ENCODE assay signal across 8 cellular contexts in the genomic region with DNA sequence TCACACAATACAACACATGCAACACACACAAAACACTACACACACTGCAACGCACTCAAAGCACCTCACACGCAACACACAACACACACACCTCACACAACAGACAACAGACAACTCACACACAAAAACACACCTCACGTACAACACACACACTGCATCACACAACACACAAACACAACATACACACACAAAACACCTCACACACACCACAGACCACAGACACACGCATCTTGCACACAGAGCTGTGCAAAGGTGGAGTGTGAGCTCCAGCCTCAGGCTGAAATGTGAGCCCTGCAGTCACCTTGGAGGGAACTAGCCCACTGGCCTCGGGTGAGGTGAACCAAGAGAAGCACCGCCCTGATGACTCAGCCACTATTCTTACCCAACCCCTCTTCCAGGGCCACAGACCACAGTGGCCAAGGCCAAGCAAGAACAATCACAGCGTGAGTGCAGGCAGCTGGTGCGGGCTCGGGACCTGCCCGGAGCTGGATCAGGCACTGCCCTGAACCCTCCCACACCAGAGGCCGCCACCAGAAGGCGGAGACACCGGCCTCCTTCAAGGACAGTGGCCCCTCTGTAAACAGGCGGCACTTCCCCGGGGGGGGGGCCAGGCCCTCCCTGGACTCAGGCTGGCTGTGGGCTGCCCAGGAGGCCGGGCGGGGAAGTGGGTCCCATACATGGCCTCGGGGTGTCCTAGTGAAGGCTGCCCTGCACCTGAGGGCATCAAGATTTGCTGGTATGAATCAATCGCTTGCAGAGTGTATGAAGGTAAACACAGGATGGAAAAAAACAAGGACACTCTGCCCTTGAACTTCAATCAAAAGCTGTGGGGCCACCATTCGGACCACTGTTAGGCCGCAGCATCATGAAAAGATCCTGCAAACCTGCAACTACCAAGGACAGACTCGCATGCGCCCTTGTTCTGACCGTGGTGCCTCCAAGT.
DNase-seq lines count a peak whose midpoint lies in the region; ATAC-seq and TF ChIP-seq lines count a peak whose summit lies in the region.

No MANE protein-coding gene starts in this region.

- no peaks in the 10 kb centered on the region for H3K9me3 Mint-ChIP-seq in activated naive CD4-positive, alpha-beta T cell treated with anti-CD3 and anti-CD28 coated beads, Interleukin-2, amount 50 U/mL, for 72 hours

- no peak overlapping the region for H3K27ac Mint-ChIP-seq in activated naive CD4-positive, alpha-beta T cell treated with anti-CD3 and anti-CD28 coated beads, Interleukin-2, amount 50 U/mL, for 72 hours

- H3K4me3 ChIP-seq in Karpas-422 (ENCODE audit: low read length) (no peak overlapping the region), left ventricle myocardium inferior (peak overlapping the region; percentile 32), sigmoid colon (no peak overlapping the region)

- TF ChIP-seq CTCF in VCaP (conservative IDR thresholded peaks at IDR 0.05), result no peak
- TF ChIP-seq CTCF in left ventricle myocardium inferior (IDR thresholded peaks at IDR 0.05; ENCODE audit: borderline replicate concordance), result peak; percentile 48
- TF ChIP-seq CTCF in sigmoid colon (IDR thresholded peaks at IDR 0.05), result no peak

- H3K4me2 ChIP-seq in Karpas-422 (ENCODE audit: low read depth, low read length, poor library complexity, severe bottlenecking), result no peak overlapping the region

- H3K9me3 ChIP-seq in Karpas-422 (ENCODE audit: low read length) (no peaks in the 10 kb centered on the region), left ventricle myocardium inferior (replicated peaks) (no peaks in the 10 kb centered on the region), sigmoid colon (no peaks in the 10 kb centered on the region)

- peak in 1 of 2 donors; percentile 13 for TF ChIP-seq POLR2A in sigmoid colon (IDR thresholded peaks at IDR 0.05)

- peaks cover 35% of the 10 kb centered on the region for H3K4me1 ChIP-seq in Karpas-422 (ENCODE audit: low read length)
- peaks cover 58% of the 10 kb centered on the region for H3K4me1 ChIP-seq in left ventricle myocardium inferior
- H3K4me1 ChIP-seq in sigmoid colon, result peaks cover 0 to 34% (median 17%) of the 10 kb centered on the region in 4 donors

- peak in 1 of 2 donors; percentile 11 for DNase-seq in activated naive CD4-positive, alpha-beta T cell treated with anti-CD3 and anti-CD28 coated beads, Interleukin-2, amount 50 U/mL, for 72 hours (ENCODE audit: low spot score in 2 of 2)
- no peak for DNase-seq in activated naive CD4-positive, alpha-beta T cell (lab: John Stamatoyannopoulos, UW)
- DNase-seq in HCEC 1CT (peak; percentile 97), Karpas-422 (peak; percentile 55), left ventricle myocardium inferior (peak; percentile 84), sigmoid colon (peak; percentile 91), middle frontal gyrus (ENCODE audit: extremely low spot score, low spot score) (no peak)

- H3K79me2 ChIP-seq in Karpas-422 (ENCODE audit: low read length), result peaks cover 62% of the 10 kb centered on the region

- H3K36me3 ChIP-seq in Karpas-422 (ENCODE audit: insufficient read depth, low read length) (no peaks in the 10 kb centered on the region), left ventricle myocardium inferior (no peaks in the 10 kb centered on the region), sigmoid colon (no peaks in the 10 kb centered on the region)

- H3K27ac ChIP-seq in Karpas-422 (ENCODE audit: low read length) (no peak overlapping the region), VCaP (peak overlapping the region; percentile 23; the same call in 1 of the 2 replicates), left ventricle myocardium inferior (replicated peaks) (peak overlapping the region; percentile 94), sigmoid colon (peak overlapping the region in 3 of 4 donors; percentile 11 to 59 (median 11))

- TF ChIP-seq EP300 in sigmoid colon (IDR thresholded peaks at IDR 0.05), result no peak

- H4K20me1 ChIP-seq in Karpas-422 (ENCODE audit: insufficient read depth, low read depth, low read length), result 0 out of 2 replicates have a peak, but pooled peaks cover 3% of the 10 kb centered on the region

- 32 to 55% methylated on average over 24 of the region's 24 CpGs for WGBS in sigmoid colon, 2 donors

- no peak overlapping the region for H2AFZ ChIP-seq in Karpas-422 (ENCODE audit: low read length)

- no peaks in the 10 kb centered on the region for H3K9me2 ChIP-seq in Karpas-422 (replicated peaks; ENCODE audit: insufficient read depth, low read length)

- intact Hi-C loops in left ventricle myocardium inferior (cut with micrococcal nuclease), result no loop called here
- intact Hi-C loops in sigmoid colon (cut with DNase I), result no loop called here

- H3K36me3 Mint-ChIP-seq in activated naive CD4-positive, alpha-beta T cell treated with anti-CD3 and anti-CD28 coated beads, Interleukin-2, amount 50 U/mL, for 72 hours, result no peaks in the 10 kb centered on the region

- ATAC-seq in activated naive CD4-positive, alpha-beta T cell treated with anti-CD3 and anti-CD28 coated beads, Interleukin-2, amount 50 U/mL, for 72 hours, result peak; percentile 70 to 80

- H3K27me3 ChIP-seq in Karpas-422 (ENCODE audit: low read length), result no peaks in the 10 kb centered on the region
- no peaks in the 10 kb centered on the region for H3K27me3 ChIP-seq in left ventricle myocardium inferior (ENCODE audit: low read depth)
- H3K27me3 ChIP-seq in sigmoid colon, result no peaks in the 10 kb centered on the region

- H3K9ac ChIP-seq in Karpas-422 (ENCODE audit: low read length), result no peak overlapping the region

Comparison
In these comparisons a context has a peak if more than half of its experiments do, and no peak if none do; other contexts are left out.
1. DNase-seq: peak in HCEC 1CT (single experiment), Karpas-422 (single experiment), left ventricle myocardium inferior (single experiment) and sigmoid colon (single experiment); none in activated naive CD4-positive, alpha-beta T cell (0 of 4) and middle frontal gyrus (single experiment).